17 cellular contexts compared by ENCODE assay signal in genomic region chr7:82623812-82624211, GRCh38.
DNase-seq lines count a peak whose midpoint lies in the region; ATAC-seq, FAIRE-seq and TF ChIP-seq lines count a peak whose summit lies in the region.
"Had no signal": no experiment of that assay in that cellular context is flagged by ENCODE, and none has a peak within 500 bp of the region (broad histone marks: within the 10 kb centered on the region; RNA-seq: fewer than 3 reads in every experiment).

No MANE protein-coding gene starts in this region.

- H3K4me1 Mint-ChIP-seq in HFFc6 (ENCODE audit: low read depth) (peaks cover 11% of the 10 kb centered on the region), astrocyte (ENCODE audit: low read depth, unreplicated experiment) (peaks cover 8% of the 10 kb centered on the region)
- H3K4me1 Mint-ChIP-seq: CD8-positive, alpha-beta memory T cell had no signal

- H3K4me3 ChIP-seq in BJ (ENCODE audit: low read depth, low read length): no peak overlapping the region
- H3K4me3 ChIP-seq in astrocyte (ENCODE audit: insufficient read depth, low read depth, low read length): no peak overlapping the region
- H3K4me3 ChIP-seq in fibroblast of the aortic adventitia (ENCODE audit: low read depth, low read length): no peak overlapping the region
- H3K4me3 ChIP-seq: BLaER1 had no signal

- FAIRE-seq in astrocyte (lab: Jason Lieb, UNC): no peak

- H3K27me3 Mint-ChIP-seq in HFFc6 (ENCODE audit: insufficient read depth): peaks cover 5% of the 10 kb centered on the region; the same call in 1 of the 2 replicates
- H3K27me3 Mint-ChIP-seq in astrocyte (ENCODE audit: low read depth, unreplicated experiment): no peaks in the 10 kb centered on the region
- H3K27me3 Mint-ChIP-seq: CD8-positive, alpha-beta memory T cell had no signal

- no peaks in the 10 kb centered on the region for H3K27me3 ChIP-seq in BJ (ENCODE audit: control insufficient read depth, insufficient read depth, low read length)
- no peaks in the 10 kb centered on the region for H3K27me3 ChIP-seq in astrocyte (ENCODE audit: insufficient read depth, low read length)
- H3K27me3 ChIP-seq: BLaER1 had no signal

- no peak for ATAC-seq in HG03039 (IDR thresholded peaks at IDR 0.05; ENCODE audit: unreplicated experiment)
- ATAC-seq: Panc1, Right ventricle myocardium inferior had no signal

- H3K36me3 Mint-ChIP-seq in HFFc6 (ENCODE audit: low read depth) (no peaks in the 10 kb centered on the region), astrocyte (ENCODE audit: low read depth, unreplicated experiment) (no peaks in the 10 kb centered on the region)
- H3K36me3 Mint-ChIP-seq: CD8-positive, alpha-beta memory T cell had no signal

- CTCF ChIA-PET in BJ (lab: Yijun Ruan, JAX): interaction anchor here (1.0 to 1.4 kb wide), 4 partner anchors 9 to 51 kb away, joined by 3 to 16 read pairs (median 3); no protein-coding TSS in a partner anchor

- peak overlapping the region; percentile 66 for H3K27ac Mint-ChIP-seq in HFFc6
- peak overlapping the region; percentile 89 for H3K27ac Mint-ChIP-seq in astrocyte (ENCODE audit: unreplicated experiment)
- H3K27ac Mint-ChIP-seq: CD8-positive, alpha-beta memory T cell had no signal

- peak overlapping the region; percentile 59 for H3K4me2 ChIP-seq in astrocyte (ENCODE audit: low read length)
- H3K4me2 ChIP-seq: BLaER1 had no signal

- H3K4me3 Mint-ChIP-seq in HFFc6: 0 out of 2 replicates have a peak overlapping the region, but pooled peaks have one; percentile 42
- H3K4me3 Mint-ChIP-seq in astrocyte (ENCODE audit: unreplicated experiment): no peak overlapping the region
- H3K4me3 Mint-ChIP-seq: CD8-positive, alpha-beta memory T cell had no signal

- TF ChIP-seq CTCF in BJ (IDR thresholded peaks at IDR 0.05; ENCODE audit: insufficient read depth, low read depth, low read length): no peak
- TF ChIP-seq CTCF in HFFc6 (IDR thresholded peaks at IDR 0.05): no peak
- no peak for TF ChIP-seq CTCF in astrocyte (IDR thresholded peaks at IDR 0.05; ENCODE audit: insufficient read depth, low read depth, low read length)
- TF ChIP-seq CTCF in fibroblast of the aortic adventitia (IDR thresholded peaks at IDR 0.05; ENCODE audit: insufficient read depth, low read length): no peak

- no peaks in the 10 kb centered on the region for H3K79me2 ChIP-seq in astrocyte (ENCODE audit: insufficient read depth, low read length)

- no peak overlapping the region for H2AFZ ChIP-seq in astrocyte (ENCODE audit: low read depth, low read length)

- DNase-seq in BJ (ENCODE audit: low read depth) (peak; percentile 26), HFFc6 (no peak), astrocyte (ENCODE audit: low read depth) (peak; percentile 77), fibroblast of the aortic adventitia (ENCODE audit: low read depth) (peak; percentile 8), NCI-H1417 (lab: John Stamatoyannopoulos, UW) (no peak), islet precursor cell (no peak)
- no peak for DNase-seq in activated CD8-positive, alpha-beta memory T cell treated with anti-CD3 and anti-CD28 coated beads, Interleukin-2, amount 50 U/mL, for 48 hours
- DNase-seq: CD8-positive, alpha-beta memory T cell; H7; Kasumi-1; NCI-H1694; NCI-H2107; NCI-H82 had no signal

- H3K9me3 ChIP-seq in astrocyte (ENCODE audit: insufficient read depth, low read depth, low read length): peaks cover 2% of the 10 kb centered on the region
- H3K9me3 ChIP-seq: BLaER1 had no signal

- H3K9me3 Mint-ChIP-seq in HFFc6 (no peaks in the 10 kb centered on the region), astrocyte (ENCODE audit: unreplicated experiment) (no peaks in the 10 kb centered on the region)

- peaks cover 8% of the 10 kb centered on the region for H3K4me1 ChIP-seq in astrocyte (ENCODE audit: insufficient read depth, low read length)

- H3K9ac ChIP-seq in astrocyte (ENCODE audit: low read length): peak overlapping the region; percentile 39
- H3K9ac ChIP-seq: BLaER1 had no signal

- H3K36me3 ChIP-seq in BJ (ENCODE audit: control insufficient read depth, insufficient read depth, low read length) (no peaks in the 10 kb centered on the region), astrocyte (ENCODE audit: insufficient read depth, low read length) (no peaks in the 10 kb centered on the region)
- H3K36me3 ChIP-seq: BLaER1 had no signal

- no peaks in the 10 kb centered on the region for H4K20me1 ChIP-seq in astrocyte (ENCODE audit: insufficient read depth, low read length)
- H4K20me1 ChIP-seq: BLaER1 had no signal

- H3K27ac ChIP-seq in astrocyte (ENCODE audit: low read depth, low read length): peak overlapping the region; percentile 91
- H3K27ac ChIP-seq: BLaER1 had no signal

- POLR2A ChIA-PET in BJ (lab: Charles Lee): no interaction called here

Comparison
In these comparisons a context has a peak if more than half of its experiments do, and no peak if none do; other contexts are left out.
1. DNase-seq: peak in BJ (single experiment), astrocyte (single experiment) and fibroblast of the aortic adventitia (single experiment); none in HFFc6 (single experiment), activated CD8-positive, alpha-beta memory T cell treated with anti-CD3 and anti-CD28 coated beads, Interleukin-2, amount 50 U/mL, for 48 hours (single experiment), NCI-H1417 (0 of 3) and islet precursor cell (single experiment).